ENCODE assay signal across 10 cellular contexts in genomic region chr11:116513894-116514293, GRCh38.
DNase-seq lines count a peak whose midpoint lies in the region; ATAC-seq, FAIRE-seq and TF ChIP-seq lines count a peak whose summit lies in the region.
"Had no signal": no experiment of that assay in that cellular context is flagged by ENCODE, and none has a peak within 500 bp of the region (broad histone marks: within the 10 kb centered on the region; RNA-seq: fewer than 3 reads in every experiment).

No MANE protein-coding gene starts in this region.

- no peak for TF ChIP-seq CTCF in activated CD8-positive, alpha-beta T cell treated with anti-CD3 and anti-CD28 coated beads for 36 hours (IDR thresholded peaks at IDR 0.05)
- TF ChIP-seq CTCF in CD4-positive, alpha-beta T cell (IDR thresholded peaks at IDR 0.05) = no peak

- no peaks in the 10 kb centered on the region for H3K9me3 ChIP-seq in CD4-positive, alpha-beta T cell (ENCODE audit: control insufficient read depth, low read length)

- ATAC-seq in activated CD8-positive, alpha-beta T cell treated with anti-CD3 and anti-CD28 coated beads for 36 hours = no peak
- no peak for ATAC-seq in CD4-positive, alpha-beta T cell (ENCODE audit: poor library complexity)

- POLR2A ChIA-PET in activated CD8-positive, alpha-beta T cell treated with anti-CD3 and anti-CD28 coated beads for 36 hours (lab: Charles Lee) = no interaction called here
- POLR2A ChIA-PET in CD4-positive, alpha-beta T cell (lab: Charles Lee) = no interaction called here

- H3K4me1 Mint-ChIP-seq in activated CD8-positive, alpha-beta T cell treated with anti-CD3 and anti-CD28 coated beads for 36 hours (ENCODE audit: low read depth) = no peaks in the 10 kb centered on the region
- H3K4me1 Mint-ChIP-seq in CD4-positive, alpha-beta T cell (ENCODE audit: low read depth) = no peaks in the 10 kb centered on the region

- H3K4me3 Mint-ChIP-seq in activated CD8-positive, alpha-beta T cell treated with anti-CD3 and anti-CD28 coated beads for 36 hours = no peak overlapping the region
- no peak overlapping the region for H3K4me3 Mint-ChIP-seq in CD4-positive, alpha-beta T cell

- no peak overlapping the region for H3K27ac ChIP-seq in CD4-positive, alpha-beta T cell (ENCODE audit: low read depth, low read length)

- H3K27me3 Mint-ChIP-seq in activated CD8-positive, alpha-beta T cell treated with anti-CD3 and anti-CD28 coated beads for 36 hours = peaks cover 12% of the 10 kb centered on the region
- H3K27me3 Mint-ChIP-seq in CD4-positive, alpha-beta T cell = peaks cover 63% of the 10 kb centered on the region

- DNase-seq in NCI-H1092 (lab: John Stamatoyannopoulos, UW) (peak; percentile 10), NCI-H1092 treated with DMSO at 0.1 percent for 48 hours (lab: John Stamatoyannopoulos, UW) (no peak), HTR-8/SVneo (ENCODE audit: insufficient read length, low spot score) (peak; percentile 34), mesenteric fat pad (ENCODE audit: low spot score) (peak; percentile 64), NCI-H748 treated with DMSO at 0.1 percent for 48 hours (lab: John Stamatoyannopoulos, UW) (no peak)
- DNase-seq in activated CD8-positive, alpha-beta T cell treated with anti-CD3 and anti-CD28 coated beads for 36 hours = peak; percentile 52
- no peak for DNase-seq in CD4-positive, alpha-beta T cell
- no peak for DNase-seq in central memory CD4-positive, alpha-beta T cell
- DNase-seq: NCI-H2107 had no signal

- CTCF ChIA-PET in activated CD8-positive, alpha-beta T cell treated with anti-CD3 and anti-CD28 coated beads for 36 hours (lab: Charles Lee) = interaction anchor here (1.0 to 1.7 kb wide), 4 partner anchors 10 to 178 kb away, joined by 3 to 6 read pairs (median 4); no protein-coding TSS in a partner anchor
- CTCF ChIA-PET in CD4-positive, alpha-beta T cell (lab: Charles Lee) = no interaction called here

- no peak for FAIRE-seq in HTR-8/SVneo (lab: Jason Lieb, UNC)
- FAIRE-seq: A204.1 had no signal

- peaks cover 11% of the 10 kb centered on the region for H3K27me3 ChIP-seq in CD4-positive, alpha-beta T cell (ENCODE audit: control insufficient read depth, insufficient read depth, low read length)

- intact Hi-C loops in activated CD8-positive, alpha-beta T cell treated with anti-CD3 and anti-CD28 coated beads for 36 hours (cut with micrococcal nuclease) = loop anchor here (5.0 kb wide), 1 partner anchor 178 kb away; no protein-coding TSS in a partner anchor
- intact Hi-C loops in CD4-positive, alpha-beta T cell (cut with DNase I, micrococcal nuclease) = no loop called here

- H3K9me3 Mint-ChIP-seq in activated CD8-positive, alpha-beta T cell treated with anti-CD3 and anti-CD28 coated beads for 36 hours = no peaks in the 10 kb centered on the region
- H3K9me3 Mint-ChIP-seq in CD4-positive, alpha-beta T cell = no peaks in the 10 kb centered on the region

- H3K36me3 Mint-ChIP-seq in activated CD8-positive, alpha-beta T cell treated with anti-CD3 and anti-CD28 coated beads for 36 hours (ENCODE audit: low read depth) = no peaks in the 10 kb centered on the region
- no peaks in the 10 kb centered on the region for H3K36me3 Mint-ChIP-seq in CD4-positive, alpha-beta T cell (ENCODE audit: low read depth)

- H3K27ac Mint-ChIP-seq in activated CD8-positive, alpha-beta T cell treated with anti-CD3 and anti-CD28 coated beads for 36 hours = no peak overlapping the region
- no peak overlapping the region for H3K27ac Mint-ChIP-seq in CD4-positive, alpha-beta T cell

Comparison
In these comparisons a context has a peak if more than half of its experiments do, and no peak if none do; other contexts are left out.
1. DNase-seq: peak in NCI-H1092 (single experiment), HTR-8/SVneo (single experiment), activated CD8-positive, alpha-beta T cell treated with anti-CD3 and anti-CD28 coated beads for 36 hours (single experiment) and mesenteric fat pad (single experiment); none in NCI-H1092 treated with DMSO at 0.1 percent for 48 hours (single experiment), CD4-positive, alpha-beta T cell (0 of 10), NCI-H748 treated with DMSO at 0.1 percent for 48 hours (single experiment) and central memory CD4-positive, alpha-beta T cell (single experiment).